ENCODE assay signal across 18 cellular contexts in genomic region chr4:1412376-1413220, GRCh38. TPM values are rescaled to one million over a fixed set of nuclear protein-coding genes. Genes with fewer than 3 reads are reported as not detected.
"Had no signal": no experiment of that assay in that cellular context is flagged by ENCODE, and none has a peak within 500 bp of the region (broad histone marks: within the 10 kb centered on the region; RNA-seq: fewer than 3 reads in every experiment).

No MANE protein-coding gene starts in this region.

- H3K9me3 ChIP-seq: neutrophil, sigmoid colon had no signal

- H3K4me3 ChIP-seq: sigmoid colon had no signal

- H3K4me1 Mint-ChIP-seq: brain, endodermal cell had no signal

- H3K27ac Mint-ChIP-seq: activated naive CD4-positive, alpha-beta T cell treated with anti-CD3 and anti-CD28 coated beads, Interleukin-2, amount 50 U/mL, for 24 hours; activated T-helper 2 cell treated with anti-CD3 and anti-CD28 coated beads, Interferon-gamma antibody, Interleukin-2, Interleukin-4, amounts not matched to agents 10 μg/mL and 5 μg/mL and 100 μg/mL, durations not matched to agents 14 hours and 24 hours and 36 hours; brain; endodermal cell; naive thymus-derived CD4-positive, alpha-beta T cell had no signal

- H3K4me3 Mint-ChIP-seq: activated naive CD4-positive, alpha-beta T cell treated with anti-CD3 and anti-CD28 coated beads, Interleukin-2, amount 50 U/mL, for 24 hours; brain; endodermal cell had no signal

- H3K36me3 ChIP-seq: neutrophil, sigmoid colon had no signal

- H3K36me3 Mint-ChIP-seq: brain had no signal

- H3K9me3 Mint-ChIP-seq: activated naive CD4-positive, alpha-beta T cell treated with anti-CD3 and anti-CD28 coated beads, Interleukin-2, amount 50 U/mL, for 24 hours; activated T-helper 2 cell treated with anti-CD3 and anti-CD28 coated beads, Interferon-gamma antibody, Interleukin-2, Interleukin-4, amounts not matched to agents 10 μg/mL and 5 μg/mL and 100 μg/mL, durations not matched to agents 14 hours and 24 hours and 36 hours; endodermal cell had no signal

- DNase-seq: activated T-cell treated with anti-CD3 and anti-CD28 coated beads for 4 hours; amygdala; cerebellar nuclear complex; dermis blood vessel endothelial cell; left cardiac atrium; naive thymus-derived CD4-positive, alpha-beta T cell; stimulated activated naive CD4-positive, alpha-beta T cell had no signal

- H3K27ac ChIP-seq: neutrophil, sigmoid colon had no signal

- ATAC-seq: left cardiac atrium; naive thymus-derived CD4-positive, alpha-beta T cell had no signal

RNA-seq across cellular contexts. Expression of gene NKX1-1, which starts 6.4 kb away (rescaled TPM):
- total RNA-seq: activated T-helper 2 cell treated with anti-CD3 and anti-CD28 coated beads, Interferon-gamma antibody, Interleukin-2, Interleukin-4, amounts not matched to agents 10 μg/mL and 5 μg/mL and 100 μg/mL, durations not matched to agents 14 hours and 24 hours and 36 hours; dermis blood vessel endothelial cell; endodermal cell; glomerular endothelial cell; left cardiac atrium; lung microvascular endothelial cell; mononuclear cell; naive thymus-derived CD4-positive, alpha-beta T cell; sigmoid colon; temporal lobe; urinary bladder had no signal
